In genomic region chr9:108057421-108058136, GRCh38 we compare ENCODE assay signal across 10 cellular contexts.
DNase-seq lines count a peak whose midpoint lies in the region; ATAC-seq and TF ChIP-seq lines count a peak whose summit lies in the region.
"Had no signal": no experiment of that assay in that cellular context is flagged by ENCODE, and none has a peak within 500 bp of the region (broad histone marks: within the 10 kb centered on the region; RNA-seq: fewer than 3 reads in every experiment).

No MANE protein-coding gene starts in this region.

- no peaks in the 10 kb centered on the region for H3K27me3 Mint-ChIP-seq in T-cell
- H3K27me3 Mint-ChIP-seq: CD4-positive, alpha-beta T cell had no signal

- POLR2A ChIA-PET in T-cell (lab: Charles Lee), result no interaction called here
- POLR2A ChIA-PET in GM10248 (lab: Yijun Ruan, JAX), result no interaction called here

- TF ChIP-seq CTCF in GM10248 (IDR thresholded peaks at IDR 0.05; ENCODE audit: control extremely low read depth, extremely low read depth, low read depth, missing control alignments), result no peak

- CTCF ChIA-PET in T-cell (lab: Charles Lee), result no interaction called here
- CTCF ChIA-PET in GM10248 (lab: Yijun Ruan, JAX), result no interaction called here

- H3K36me3 Mint-ChIP-seq in T-cell, result no peaks in the 10 kb centered on the region

- H3K4me1 Mint-ChIP-seq in T-cell, result no peaks in the 10 kb centered on the region

- peaks cover 5 to 8% (median 6%) of the 10 kb centered on the region in 3 donors for H3K9me3 Mint-ChIP-seq in T-cell

- no peak overlapping the region for H3K4me3 Mint-ChIP-seq in T-cell
- H3K4me3 Mint-ChIP-seq: CD4-positive, alpha-beta T cell had no signal

- H3K27ac Mint-ChIP-seq in T-cell, result no peak overlapping the region
- H3K27ac Mint-ChIP-seq: CD4-positive, alpha-beta T cell had no signal

- DNase-seq in AG08395 (ENCODE audit: low spot score) (peak; percentile 90), NCI-H226 (peak; percentile 95), dermis blood vessel endothelial cell (peak; percentile 47), mucosa of gallbladder (ENCODE audit: low spot score) (peak; percentile 45), NCI-H1417 (lab: John Stamatoyannopoulos, UW) (no peak), T-cell (no peak), NCI-H748 (lab: John Stamatoyannopoulos, UW; ENCODE audit: unreplicated experiment) (no peak), GM10248 (ENCODE audit: extremely low spot score) (no peak)
- DNase-seq: CD4-positive, alpha-beta T cell; NCI-H2081 had no signal

- no peak for ATAC-seq in T-cell (replicated peaks in 1 of 4)

Comparison
In these comparisons a context has a peak if more than half of its experiments do, and no peak if none do; other contexts are left out.
1. DNase-seq: peak in AG08395 (single experiment), NCI-H226 (single experiment), dermis blood vessel endothelial cell (single experiment) and mucosa of gallbladder (single experiment); none in NCI-H1417 (0 of 3), T-cell (0 of 34), NCI-H748 (single experiment) and GM10248 (single experiment).